Comparison of ENCODE assay signal across 7 cellular contexts in genomic region chr2:105149272-105149671, GRCh38.
"Had no signal": no experiment of that assay in that cellular context is flagged by ENCODE, and none has a peak within 500 bp of the region (broad histone marks: within the 10 kb centered on the region; RNA-seq: fewer than 3 reads in every experiment).

No MANE protein-coding gene starts in this region.

- H3K27ac ChIP-seq: HL-60 had no signal

- DNase-seq: IMR-90, KBM-7 had no signal

- H3K27ac Mint-ChIP-seq: IgD-negative memory B cell had no signal

- H3K9me3 Mint-ChIP-seq: IgD-negative memory B cell had no signal

- ATAC-seq: HepG2, K562 had no signal

- FAIRE-seq: HepG2, HTR-8/SVneo, K562 had no signal

- H3K4me3 ChIP-seq: K562 had no signal
